Comparison of ENCODE assay signal across 8 cellular contexts in genomic region chr14:36271939-36272907, GRCh38. TPM values are rescaled to one million over a fixed set of nuclear protein-coding genes. Genes with fewer than 3 reads are reported as not detected.
A peak's percentile ranks its signal among the peaks of the same experiment; 100 is the strongest.
DNase-seq lines count a peak whose midpoint lies in the region; ATAC-seq and TF ChIP-seq lines count a peak whose summit lies in the region.

No MANE protein-coding gene starts in this region.

- peak overlapping the region; percentile 32 for H3K4me3 ChIP-seq in fibroblast of villous mesenchyme (ENCODE audit: low read depth, low read length)
- peak overlapping the region; percentile 53 for H3K4me3 ChIP-seq in skeletal muscle satellite cell (ENCODE audit: low read length)

- POLR2A ChIA-PET in activated B cell treated with CpG ODN at 0.5 μM for 24 hours (lab: Charles Lee): no interaction called here

- no peak overlapping the region for H3K27ac Mint-ChIP-seq in activated B cell treated with CpG ODN at 0.5 μM for 24 hours

- intact Hi-C loops in activated B cell treated with CpG ODN at 0.5 μM for 24 hours (cut with micrococcal nuclease): no loop called here

- TF ChIP-seq CTCF in activated B cell treated with CpG ODN at 0.5 μM for 24 hours (IDR thresholded peaks at IDR 0.05) (no peak), fibroblast of villous mesenchyme (IDR thresholded peaks at IDR 0.05; ENCODE audit: insufficient read depth, low read depth, low read length) (no peak)

- no peaks in the 10 kb centered on the region for H3K9me3 ChIP-seq in skeletal muscle satellite cell (replicated peaks; ENCODE audit: low read length)

- ATAC-seq in activated B cell treated with CpG ODN at 0.5 μM for 24 hours (ENCODE audit: low read depth) (no peak), HG02623 (IDR thresholded peaks at IDR 0.05; ENCODE audit: unreplicated experiment) (no peak)

- H3K4me2 ChIP-seq in skeletal muscle satellite cell (ENCODE audit: low read length): peak overlapping the region; percentile 80

- no peaks in the 10 kb centered on the region for H3K36me3 ChIP-seq in skeletal muscle satellite cell (ENCODE audit: insufficient read depth, low read length)

- no peaks in the 10 kb centered on the region for H3K36me3 Mint-ChIP-seq in activated B cell treated with CpG ODN at 0.5 μM for 24 hours (ENCODE audit: low read depth)

- no peak overlapping the region for H3K9ac ChIP-seq in skeletal muscle satellite cell (ENCODE audit: low read depth, low read length)

- H3K4me1 ChIP-seq in skeletal muscle satellite cell (ENCODE audit: control insufficient read depth, insufficient read depth, low read length): peaks cover 4% of the 10 kb centered on the region

- peak overlapping the region; percentile 54 for H3K4me3 Mint-ChIP-seq in activated B cell treated with CpG ODN at 0.5 μM for 24 hours

- H3K9me3 Mint-ChIP-seq in activated B cell treated with CpG ODN at 0.5 μM for 24 hours: no peaks in the 10 kb centered on the region

- DNase-seq in DMS79 (lab: John Stamatoyannopoulos, UW) (peak; percentile 71), activated B cell treated with CpG ODN at 0.5 μM for 24 hours (no peak), fibroblast of villous mesenchyme (ENCODE audit: low read depth) (peak; percentile 7), iPS-NIHi7 (ENCODE audit: extremely low spot score) (no peak), NCI-H2081 (lab: John Stamatoyannopoulos, UW) (no peak), 8988T (no peak)

- peaks cover 92% of the 10 kb centered on the region for H3K27me3 ChIP-seq in skeletal muscle satellite cell (ENCODE audit: control insufficient read depth, insufficient read depth, low read length)

- peaks cover 46% of the 10 kb centered on the region for H3K27me3 Mint-ChIP-seq in activated B cell treated with CpG ODN at 0.5 μM for 24 hours

- CTCF ChIA-PET in activated B cell treated with CpG ODN at 0.5 μM for 24 hours (lab: Charles Lee): no interaction called here

- H3K4me1 Mint-ChIP-seq in activated B cell treated with CpG ODN at 0.5 μM for 24 hours: peaks cover 8% of the 10 kb centered on the region

RNA-seq across cellular contexts. Expression of gene MBIP, which starts 48.2 kb away (rescaled TPM):
- total RNA-seq in activated B cell treated with CpG ODN at 0.5 μM for 24 hours (17.0 and 21.7 TPM in 2 replicates), fibroblast of villous mesenchyme (13.9 and 18.1 TPM in 2 replicates)
- total RNA-seq in skeletal muscle satellite cell (2012; rRNA removed): 8.5 and 9.4 TPM in 2 replicates

Comparison
In these comparisons a context has a peak if more than half of its experiments do, and no peak if none do; other contexts are left out.
1. DNase-seq: peak in DMS79 (single experiment) and fibroblast of villous mesenchyme (single experiment); none in activated B cell treated with CpG ODN at 0.5 μM for 24 hours (single experiment), iPS-NIHi7 (single experiment), NCI-H2081 (0 of 2) and 8988T (single experiment).